Comparison of ENCODE assay signal across 12 cellular contexts in genomic region chr14:51318777-51319176, GRCh38.
DNase-seq lines count a peak whose midpoint lies in the region; ATAC-seq and TF ChIP-seq lines count a peak whose summit lies in the region.
"Had no signal": no experiment of that assay in that cellular context is flagged by ENCODE, and none has a peak within 500 bp of the region (broad histone marks: within the 10 kb centered on the region; RNA-seq: fewer than 3 reads in every experiment).

No MANE protein-coding gene starts in this region.

- H3K4me1 Mint-ChIP-seq in brain: peaks cover 26% of the 10 kb centered on the region
- peaks cover 43% of the 10 kb centered on the region for H3K4me1 Mint-ChIP-seq in osteocyte (ENCODE audit: unreplicated experiment)

- no peaks in the 10 kb centered on the region for H3K9me3 Mint-ChIP-seq in brain
- H3K9me3 Mint-ChIP-seq in osteocyte (ENCODE audit: unreplicated experiment): no peaks in the 10 kb centered on the region
- H3K9me3 Mint-ChIP-seq: nephron progenitor cell had no signal

- TF ChIP-seq CTCF in brain (conservative IDR thresholded peaks at IDR 0.05) (no peak), thoracic aorta (IDR thresholded peaks at IDR 0.05) (no peak), osteocyte (IDR thresholded peaks at IDR 0.05) (no peak)

- H3K36me3 Mint-ChIP-seq in brain (no peaks in the 10 kb centered on the region), osteocyte (ENCODE audit: unreplicated experiment) (no peaks in the 10 kb centered on the region)

- H3K4me1 ChIP-seq in right cardiac atrium (ENCODE audit: control insufficient read depth, insufficient read depth, low read length): peaks cover 4% of the 10 kb centered on the region
- peaks cover 6 to 36% of the 10 kb centered on the region in 2 donors for H3K4me1 ChIP-seq in thoracic aorta (ENCODE audit: control insufficient read depth in 1 of 2, low read depth in 2 of 2)

- intact Hi-C loops in right cardiac atrium (cut with DNase I): no loop called here

- DNase-seq in NCI-H1694 (lab: John Stamatoyannopoulos, UW): peak; percentile 68
- DNase-seq in right cardiac atrium: no peak
- DNase-seq in thoracic aorta (ENCODE audit: low spot score): no peak
- no peak for DNase-seq in effector CD8-positive, alpha-beta T cell (lab: John Stamatoyannopoulos, UW)
- no peak for DNase-seq in osteocyte (ENCODE audit: extremely low spot score, unreplicated experiment)
- DNase-seq: activated CD4-positive, alpha-beta T cell treated with anti-CD3 and anti-CD28 coated beads for 48 hours; COR-L47; NCI-H2029; nephron progenitor cell had no signal

- peak; percentile 47 to 64 for ATAC-seq in right cardiac atrium
- no peak for ATAC-seq in thoracic aorta (ENCODE audit: insufficient number of reproducible peaks, low FRiP score, low read depth)
- ATAC-seq in HG02610 (IDR thresholded peaks at IDR 0.05; ENCODE audit: unreplicated experiment): no peak
- ATAC-seq: Panc1 had no signal

- H3K27ac Mint-ChIP-seq in brain (peak overlapping the region in 4 of 5 experiments; percentile 34 to 83 (median 64)), osteocyte (ENCODE audit: unreplicated experiment) (no peak overlapping the region)
- H3K27ac Mint-ChIP-seq: nephron progenitor cell had no signal

- H3K4me3 Mint-ChIP-seq in brain (peak overlapping the region in 2 of 5 experiments; percentile 13 to 54), osteocyte (ENCODE audit: unreplicated experiment) (no peak overlapping the region)
- H3K4me3 Mint-ChIP-seq: nephron progenitor cell had no signal

- 27% methylated on average over 3 of the region's 3 CpGs for WGBS in right cardiac atrium

- H3K9me3 ChIP-seq in right cardiac atrium (ENCODE audit: control insufficient read depth, low read length) (no peaks in the 10 kb centered on the region), thoracic aorta (no peaks in the 10 kb centered on the region)

- no peaks in the 10 kb centered on the region for H3K27me3 ChIP-seq in right cardiac atrium (ENCODE audit: control insufficient read depth, insufficient read depth)
- H3K27me3 ChIP-seq in thoracic aorta (replicated peaks; ENCODE audit: insufficient read depth): no peaks in the 10 kb centered on the region

- H3K27ac ChIP-seq in right cardiac atrium (ENCODE audit: low read length): no peak overlapping the region
- peak overlapping the region; percentile 55 to 63 for H3K27ac ChIP-seq in thoracic aorta

- no peak overlapping the region for H3K4me3 ChIP-seq in right cardiac atrium (ENCODE audit: low read length)
- H3K4me3 ChIP-seq in thoracic aorta: no peak overlapping the region

- H3K36me3 ChIP-seq in thoracic aorta: no peaks in the 10 kb centered on the region

- no peaks in the 10 kb centered on the region for H3K27me3 Mint-ChIP-seq in brain
- H3K27me3 Mint-ChIP-seq in osteocyte (ENCODE audit: unreplicated experiment): no peaks in the 10 kb centered on the region

Comparison
In these comparisons a context has a peak if more than half of its experiments do, and no peak if none do; other contexts are left out.
1. ATAC-seq: peak in right cardiac atrium (2 of 2); none in thoracic aorta (single experiment) and HG02610 (single experiment).